In the genomic region with DNA sequence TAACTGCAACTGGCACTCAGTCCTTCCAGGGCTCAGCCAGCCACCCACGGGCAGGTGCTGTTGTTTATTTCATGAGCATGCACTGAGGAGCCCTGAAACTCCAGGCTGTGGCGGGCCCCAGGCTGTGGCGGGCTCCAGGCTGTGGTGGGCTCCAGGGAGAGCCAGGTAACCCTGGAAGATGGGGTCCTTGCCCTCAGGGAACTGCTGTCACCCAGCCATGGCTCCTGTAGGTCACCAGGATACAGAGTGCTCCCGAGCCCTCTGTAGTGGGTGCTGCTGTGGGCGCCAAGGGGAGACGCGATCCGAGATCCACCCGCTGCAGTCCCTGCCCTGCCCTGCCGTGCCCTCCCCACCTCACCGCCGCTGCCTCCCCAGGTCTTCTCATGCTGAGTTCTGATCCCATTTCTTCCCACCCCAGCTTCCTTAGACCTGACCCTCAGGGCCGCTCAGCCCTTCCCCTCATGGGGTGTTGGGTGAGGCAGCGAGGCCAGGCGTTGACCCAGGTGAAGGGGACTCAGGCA, we compare ENCODE assay signal across 1 cellular context.
TF ChIP-seq lines count a peak whose summit lies in the region.

No MANE protein-coding gene starts in this region.

TF ChIP-seq in GM23338, 12 proteins besides CTCF, POLR2A, EP300 and RAD21:
- TF ChIP-seq ZNF114 (CRISPR knock-in tag; IDR thresholded peaks at IDR 0.05) = no peak
- TF ChIP-seq STAT1 (IDR thresholded peaks at IDR 0.05; ENCODE audit: unreplicated experiment) = no peak
- TF ChIP-seq, protein P1, sequence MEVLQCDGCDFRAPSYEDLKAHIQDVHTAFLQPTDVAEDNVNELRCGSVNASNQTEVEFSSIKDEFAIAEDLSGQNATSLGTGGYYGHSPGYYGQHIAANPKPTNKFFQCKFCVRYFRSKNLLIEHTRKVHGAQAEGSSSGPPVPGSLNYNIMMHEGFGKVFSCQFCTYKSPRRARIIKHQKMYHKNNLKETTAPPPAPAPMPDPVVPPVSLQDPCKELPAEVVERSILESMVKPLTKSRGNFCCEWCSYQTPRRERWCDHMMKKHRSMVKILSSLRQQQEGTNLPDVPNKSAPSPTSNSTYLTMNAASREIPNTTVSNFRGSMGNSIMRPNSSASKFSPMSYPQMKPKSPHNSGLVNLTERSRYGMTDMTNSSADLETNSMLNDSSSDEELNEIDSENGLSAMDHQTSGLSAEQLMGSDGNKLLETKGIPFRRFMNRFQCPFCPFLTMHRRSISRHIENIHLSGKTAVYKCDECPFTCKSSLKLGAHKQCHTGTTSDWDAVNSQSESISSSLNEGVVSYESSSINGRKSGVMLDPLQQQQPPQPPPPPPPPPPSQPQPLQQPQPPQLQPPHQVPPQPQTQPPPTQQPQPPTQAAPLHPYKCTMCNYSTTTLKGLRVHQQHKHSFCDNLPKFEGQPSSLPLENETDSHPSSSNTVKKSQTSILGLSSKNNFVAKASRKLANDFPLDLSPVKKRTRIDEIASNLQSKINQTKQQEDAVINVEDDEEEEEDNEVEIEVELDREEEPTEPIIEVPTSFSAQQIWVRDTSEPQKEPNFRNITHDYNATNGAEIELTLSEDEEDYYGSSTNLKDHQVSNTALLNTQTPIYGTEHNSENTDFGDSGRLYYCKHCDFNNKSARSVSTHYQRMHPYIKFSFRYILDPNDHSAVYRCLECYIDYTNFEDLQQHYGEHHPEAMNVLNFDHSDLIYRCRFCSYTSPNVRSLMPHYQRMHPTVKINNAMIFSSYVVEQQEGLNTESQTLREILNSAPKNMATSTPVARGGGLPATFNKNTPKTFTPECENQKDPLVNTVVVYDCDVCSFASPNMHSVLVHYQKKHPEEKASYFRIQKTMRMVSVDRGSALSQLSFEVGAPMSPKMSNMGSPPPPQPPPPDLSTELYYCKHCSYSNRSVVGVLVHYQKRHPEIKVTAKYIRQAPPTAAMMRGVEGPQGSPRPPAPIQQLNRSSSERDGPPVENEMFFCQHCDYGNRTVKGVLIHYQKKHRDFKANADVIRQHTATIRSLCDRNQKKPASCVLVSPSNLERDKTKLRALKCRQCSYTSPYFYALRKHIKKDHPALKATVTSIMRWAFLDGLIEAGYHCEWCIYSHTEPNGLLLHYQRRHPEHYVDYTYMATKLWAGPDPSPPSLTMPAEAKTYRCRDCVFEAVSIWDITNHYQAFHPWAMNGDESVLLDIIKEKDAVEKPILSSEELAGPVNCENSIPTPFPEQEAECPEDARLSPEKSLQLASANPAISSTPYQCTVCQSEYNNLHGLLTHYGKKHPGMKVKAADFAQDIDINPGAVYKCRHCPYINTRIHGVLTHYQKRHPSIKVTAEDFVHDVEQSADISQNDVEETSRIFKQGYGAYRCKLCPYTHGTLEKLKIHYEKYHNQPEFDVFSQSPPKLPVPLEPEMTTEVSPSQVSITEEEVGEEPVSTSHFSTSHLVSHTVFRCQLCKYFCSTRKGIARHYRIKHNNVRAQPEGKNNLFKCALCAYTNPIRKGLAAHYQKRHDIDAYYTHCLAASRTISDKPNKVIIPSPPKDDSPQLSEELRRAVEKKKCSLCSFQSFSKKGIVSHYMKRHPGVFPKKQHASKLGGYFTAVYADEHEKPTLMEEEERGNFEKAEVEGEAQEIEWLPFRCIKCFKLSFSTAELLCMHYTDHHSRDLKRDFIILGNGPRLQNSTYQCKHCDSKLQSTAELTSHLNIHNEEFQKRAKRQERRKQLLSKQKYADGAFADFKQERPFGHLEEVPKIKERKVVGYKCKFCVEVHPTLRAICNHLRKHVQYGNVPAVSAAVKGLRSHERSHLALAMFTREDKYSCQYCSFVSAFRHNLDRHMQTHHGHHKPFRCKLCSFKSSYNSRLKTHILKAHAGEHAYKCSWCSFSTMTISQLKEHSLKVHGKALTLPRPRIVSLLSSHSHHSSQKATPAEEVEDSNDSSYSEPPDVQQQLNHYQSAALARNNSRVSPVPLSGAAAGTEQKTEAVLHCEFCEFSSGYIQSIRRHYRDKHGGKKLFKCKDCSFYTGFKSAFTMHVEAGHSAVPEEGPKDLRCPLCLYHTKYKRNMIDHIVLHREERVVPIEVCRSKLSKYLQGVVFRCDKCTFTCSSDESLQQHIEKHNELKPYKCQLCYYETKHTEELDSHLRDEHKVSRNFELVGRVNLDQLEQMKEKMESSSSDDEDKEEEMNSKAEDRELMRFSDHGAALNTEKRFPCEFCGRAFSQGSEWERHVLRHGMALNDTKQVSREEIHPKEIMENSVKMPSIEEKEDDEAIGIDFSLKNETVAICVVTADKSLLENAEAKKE (CRISPR knock-in tag; IDR thresholded peaks at IDR 0.05) = no peak
- TF ChIP-seq, protein P2, sequence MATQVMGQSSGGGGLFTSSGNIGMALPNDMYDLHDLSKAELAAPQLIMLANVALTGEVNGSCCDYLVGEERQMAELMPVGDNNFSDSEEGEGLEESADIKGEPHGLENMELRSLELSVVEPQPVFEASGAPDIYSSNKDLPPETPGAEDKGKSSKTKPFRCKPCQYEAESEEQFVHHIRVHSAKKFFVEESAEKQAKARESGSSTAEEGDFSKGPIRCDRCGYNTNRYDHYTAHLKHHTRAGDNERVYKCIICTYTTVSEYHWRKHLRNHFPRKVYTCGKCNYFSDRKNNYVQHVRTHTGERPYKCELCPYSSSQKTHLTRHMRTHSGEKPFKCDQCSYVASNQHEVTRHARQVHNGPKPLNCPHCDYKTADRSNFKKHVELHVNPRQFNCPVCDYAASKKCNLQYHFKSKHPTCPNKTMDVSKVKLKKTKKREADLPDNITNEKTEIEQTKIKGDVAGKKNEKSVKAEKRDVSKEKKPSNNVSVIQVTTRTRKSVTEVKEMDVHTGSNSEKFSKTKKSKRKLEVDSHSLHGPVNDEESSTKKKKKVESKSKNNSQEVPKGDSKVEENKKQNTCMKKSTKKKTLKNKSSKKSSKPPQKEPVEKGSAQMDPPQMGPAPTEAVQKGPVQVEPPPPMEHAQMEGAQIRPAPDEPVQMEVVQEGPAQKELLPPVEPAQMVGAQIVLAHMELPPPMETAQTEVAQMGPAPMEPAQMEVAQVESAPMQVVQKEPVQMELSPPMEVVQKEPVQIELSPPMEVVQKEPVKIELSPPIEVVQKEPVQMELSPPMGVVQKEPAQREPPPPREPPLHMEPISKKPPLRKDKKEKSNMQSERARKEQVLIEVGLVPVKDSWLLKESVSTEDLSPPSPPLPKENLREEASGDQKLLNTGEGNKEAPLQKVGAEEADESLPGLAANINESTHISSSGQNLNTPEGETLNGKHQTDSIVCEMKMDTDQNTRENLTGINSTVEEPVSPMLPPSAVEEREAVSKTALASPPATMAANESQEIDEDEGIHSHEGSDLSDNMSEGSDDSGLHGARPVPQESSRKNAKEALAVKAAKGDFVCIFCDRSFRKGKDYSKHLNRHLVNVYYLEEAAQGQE (IDR thresholded peaks at IDR 0.05; ENCODE audit: unreplicated experiment) = no peak
- no peak for TF ChIP-seq JUNB (IDR thresholded peaks at IDR 0.05; ENCODE audit: unreplicated experiment)
- no peak for TF ChIP-seq ZNF331 (CRISPR knock-in tag; IDR thresholded peaks at IDR 0.05; ENCODE audit: low read depth)
- TF ChIP-seq EZH2phosphoT487 (IDR thresholded peaks at IDR 0.05; ENCODE audit: unreplicated experiment) = no peak
- TF ChIP-seq, protein P3, sequence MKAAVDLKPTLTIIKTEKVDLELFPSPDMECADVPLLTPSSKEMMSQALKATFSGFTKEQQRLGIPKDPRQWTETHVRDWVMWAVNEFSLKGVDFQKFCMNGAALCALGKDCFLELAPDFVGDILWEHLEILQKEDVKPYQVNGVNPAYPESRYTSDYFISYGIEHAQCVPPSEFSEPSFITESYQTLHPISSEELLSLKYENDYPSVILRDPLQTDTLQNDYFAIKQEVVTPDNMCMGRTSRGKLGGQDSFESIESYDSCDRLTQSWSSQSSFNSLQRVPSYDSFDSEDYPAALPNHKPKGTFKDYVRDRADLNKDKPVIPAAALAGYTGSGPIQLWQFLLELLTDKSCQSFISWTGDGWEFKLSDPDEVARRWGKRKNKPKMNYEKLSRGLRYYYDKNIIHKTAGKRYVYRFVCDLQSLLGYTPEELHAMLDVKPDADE (IDR thresholded peaks at IDR 0.05) = no peak
- no peak for TF ChIP-seq NANOG (IDR thresholded peaks at IDR 0.05; ENCODE audit: borderline replicate concordance)
- TF ChIP-seq POLR2AphosphoS5 (IDR thresholded peaks at IDR 0.05; ENCODE audit: low read depth) = no peak
- TF ChIP-seq EZH2 (IDR thresholded peaks at IDR 0.05; ENCODE audit: low read depth, unreplicated experiment) = no peak
- TF ChIP-seq CREB1 (CRISPR knock-in tag; IDR thresholded peaks at IDR 0.05; ENCODE audit: low read depth) = no peak
TF ChIP-seq in GM23338: peak in this region for 0.
